Comparison of ENCODE assay signal across 24 cellular contexts in genomic region chr17:11121680-11122079, GRCh38.
"Had no signal": no experiment of that assay in that cellular context is flagged by ENCODE, and none has a peak within 500 bp of the region (broad histone marks: within the 10 kb centered on the region; RNA-seq: fewer than 3 reads in every experiment).

No MANE protein-coding gene starts in this region.

- ATAC-seq: activated CD8-positive, alpha-beta T cell treated with anti-CD3 and anti-CD28 coated beads for 36 hours; activated naive CD8-positive, alpha-beta T cell treated with anti-CD3 and anti-CD28 coated beads, Interleukin-2, amount 50 U/mL, for 24 hours; activated T-cell treated with anti-CD3 and anti-CD28 coated beads, Interleukin-2, amount 50 U/mL, for 4 hours; activated T-cell treated with anti-CD3 and anti-CD28 coated beads, Interleukin-2, amount 50 U/mL, for 72 hours; activated T-helper 17 cell treated with anti-CD3 and anti-CD28 coated beads, Interleukin-2, amount 50 U/mL, for 72 hours had no signal

- DNase-seq: activated B cell treated with CpG ODN at 0.5 μM for 24 hours; activated CD4-positive, alpha-beta memory T cell treated with anti-CD3 and anti-CD28 coated beads for 36 hours; activated CD4-positive, alpha-beta T cell treated with anti-CD3 and anti-CD28 coated beads for 4 hours; activated CD4-positive, alpha-beta T cell treated with anti-CD3 and anti-CD28 coated beads, Interleukin-2, amount 10 ng/mL, durations not matched to agents 24 days and 14 days; activated CD4-positive, alpha-beta T cell treated with anti-CD3 and anti-CD28 coated beads, Interleukin-2, amount 50 U/mL, for 1 hour; activated CD4-positive, alpha-beta T cell treated with anti-CD3 and anti-CD28 coated beads, Interleukin-2, amount 50 U/mL, for 4 hours; activated CD4-positive, CD25-positive, alpha-beta regulatory T cell treated with anti-CD3 and anti-CD28 coated beads, Interleukin-2, amount 50 U/mL, for 72 hours; activated CD8-positive, alpha-beta memory T cell treated with anti-CD3 and anti-CD28 coated beads, Interleukin-2, amount 50 U/mL, for 4 hours; activated CD8-positive, alpha-beta T cell treated with anti-CD3 and anti-CD28 coated beads for 36 hours; activated effector memory CD4-positive, alpha-beta T cell treated with Interleukin-2 at 50 U/mL for 16 hours; activated gamma-delta T cell; activated naive CD4-positive, alpha-beta T cell treated with anti-CD3 and anti-CD28 coated beads, Interleukin-2, amount 10 ng/mL, durations not matched to agents 7 days and 5 days; activated naive CD4-positive, alpha-beta T cell treated with Interleukin-2 at 50 U/mL for 16 hours; activated naive CD8-positive, alpha-beta T cell treated with anti-CD3 and anti-CD28 coated beads, Interleukin-2, amount 10 ng/mL, durations not matched to agents 7 days and 5 days; activated naive CD8-positive, alpha-beta T cell treated with anti-CD3 and anti-CD28 coated beads, Interleukin-2, amount 50 U/mL, for 24 hours; activated T-cell treated with anti-CD3 and anti-CD28 coated beads for 4 hours; activated T-cell treated with anti-CD3 and anti-CD28 coated beads, Interleukin-2, amount 50 U/mL, for 1 hour; activated T-cell treated with anti-CD3 and anti-CD28 coated beads, Interleukin-2, amount 50 U/mL, for 4 hours; activated T-cell treated with anti-CD3 and anti-CD28 coated beads, Interleukin-2, amount 50 U/mL, for 72 hours; caudate nucleus; T-helper 1 cell; T-helper 2 cell; T-helper 9 cell had no signal
